ENCODE assay signal across 23 cellular contexts in genomic region chr3:53633197-53633787, GRCh38.
"Had no signal": no experiment of that assay in that cellular context is flagged by ENCODE, and none has a peak within 500 bp of the region (broad histone marks: within the 10 kb centered on the region; RNA-seq: fewer than 3 reads in every experiment).

No MANE protein-coding gene starts in this region.

- H3K27me3 ChIP-seq: breast epithelium, sigmoid colon, testis had no signal

- H3K4me3 ChIP-seq: breast epithelium, heart left ventricle, sigmoid colon, testis had no signal

- DNase-seq: activated CD4-positive, alpha-beta T cell treated with anti-CD3 and anti-CD28 coated beads, Interleukin-2, amount 10 ng/mL, durations not matched to agents 7 days and 5 days; activated CD4-positive, CD25-positive, alpha-beta regulatory T cell treated with anti-CD3 and anti-CD28 coated beads, Interleukin-2, amount 50 U/mL, for 72 hours; activated CD8-positive, alpha-beta T cell treated with anti-CD3 and anti-CD28 coated beads, Interleukin-2, amount 10 ng/mL, durations not matched to agents 7 days and 5 days; activated T-cell treated with anti-CD3 and anti-CD28 coated beads, Interleukin-2, amount 50 U/mL, for 1 hour; cortex of kidney; endodermal cell; heart left ventricle; kidney; left ventricle myocardium superior; mesenchymal stem cell; nucleus accumbens; posterior cingulate gyrus; sigmoid colon; stimulated activated CD4-positive, alpha-beta T cell treated with anti-CD3 and anti-CD28 coated beads, Interleukin-2, amount 100 ng/mL, for 48 hours; stimulated activated CD8-positive, alpha-beta memory T cell treated with anti-CD3 and anti-CD28 coated beads, Interleukin-4, amount 100 ng/mL, for 48 hours; stimulated activated naive CD4-positive, alpha-beta T cell; testis; WERI-Rb-1 had no signal

- H3K27ac ChIP-seq: breast epithelium, heart left ventricle, sigmoid colon, testis, WERI-Rb-1 had no signal

- H3K27ac Mint-ChIP-seq: activated CD4-positive, alpha-beta T cell treated with anti-CD3 and anti-CD28 coated beads, Interleukin-2, amount 10 ng/mL, durations not matched to agents 7 days and 5 days; activated CD8-positive, alpha-beta T cell treated with anti-CD3 and anti-CD28 coated beads, Interleukin-2, amount 10 ng/mL, durations not matched to agents 7 days and 5 days; activated naive CD4-positive, alpha-beta T cell treated with anti-CD3 and anti-CD28 coated beads, Interleukin-2, amount 50 U/mL, for 72 hours; endodermal cell; type B pancreatic cell had no signal

- H3K36me3 Mint-ChIP-seq: activated naive CD4-positive, alpha-beta T cell treated with anti-CD3 and anti-CD28 coated beads, Interleukin-2, amount 50 U/mL, for 72 hours; type B pancreatic cell had no signal

- H3K9me3 Mint-ChIP-seq: activated CD4-positive, alpha-beta T cell treated with anti-CD3 and anti-CD28 coated beads, Interleukin-2, amount 10 ng/mL, durations not matched to agents 7 days and 5 days; activated naive CD4-positive, alpha-beta T cell treated with anti-CD3 and anti-CD28 coated beads, Interleukin-2, amount 50 U/mL, for 72 hours; central memory CD8-positive, alpha-beta T cell had no signal

- ATAC-seq: activated CD8-positive, alpha-beta T cell treated with anti-CD3 and anti-CD28 coated beads, Interleukin-2, amount 10 ng/mL, durations not matched to agents 7 days and 5 days; activated naive CD4-positive, alpha-beta T cell treated with anti-CD3 and anti-CD28 coated beads, Interleukin-2, amount 50 U/mL, for 72 hours; heart left ventricle; left ventricle myocardium superior; SK-N-SH treated with all-trans-retinoic acid at 6 μM for 48 hours had no signal

- H3K9me3 ChIP-seq: breast epithelium, sigmoid colon, testis had no signal

- H3K4me3 Mint-ChIP-seq: activated CD4-positive, alpha-beta T cell treated with anti-CD3 and anti-CD28 coated beads, Interleukin-2, amount 10 ng/mL, durations not matched to agents 7 days and 5 days; activated CD8-positive, alpha-beta T cell treated with anti-CD3 and anti-CD28 coated beads, Interleukin-2, amount 10 ng/mL, durations not matched to agents 7 days and 5 days; central memory CD8-positive, alpha-beta T cell; endodermal cell; type B pancreatic cell had no signal

- H3K4me1 Mint-ChIP-seq: activated CD4-positive, alpha-beta T cell treated with anti-CD3 and anti-CD28 coated beads, Interleukin-2, amount 10 ng/mL, durations not matched to agents 7 days and 5 days; central memory CD8-positive, alpha-beta T cell; endodermal cell had no signal

- H3K36me3 ChIP-seq: breast epithelium, heart left ventricle, sigmoid colon, WERI-Rb-1 had no signal

- H3K4me1 ChIP-seq: breast epithelium, heart left ventricle, testis had no signal
